Comparison of ENCODE assay signal across 8 cellular contexts in genomic region chr5:141636413-141637265, GRCh38. TPM values are rescaled to one million over a fixed set of nuclear protein-coding genes. Genes with fewer than 3 reads are reported as not detected.
DNase-seq lines count a peak whose midpoint lies in the region; ATAC-seq and TF ChIP-seq lines count a peak whose summit lies in the region.

HDAC3 (minus strand) TSS chr5:141636849; CDS start chr5:141636790, 59 bp downstream.
A gene with protein sequence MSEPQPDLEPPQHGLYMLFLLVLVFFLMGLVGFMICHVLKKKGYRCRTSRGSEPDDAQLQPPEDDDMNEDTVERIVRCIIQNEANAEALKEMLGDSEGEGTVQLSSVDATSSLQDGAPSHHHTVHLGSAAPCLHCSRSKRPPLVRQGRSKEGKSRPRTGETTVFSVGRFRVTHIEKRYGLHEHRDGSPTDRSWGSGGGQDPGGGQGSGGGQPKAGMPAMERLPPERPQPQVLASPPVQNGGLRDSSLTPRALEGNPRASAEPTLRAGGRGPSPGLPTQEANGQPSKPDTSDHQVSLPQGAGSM (plus strand): TSS chr5:141636997. CDS start chr5:141638226, 1,229 bp downstream.

- ATAC-seq in GM21526 (IDR thresholded peaks at IDR 0.05; ENCODE audit: low FRiP score, unreplicated experiment) (peak; percentile 63), IMR-90 (ENCODE audit: low read depth) (peak; percentile 96), naive B cell (ENCODE audit: low read depth in 2 of 2) (peak; percentile 83 to 86)
- ATAC-seq in activated T-cell treated with anti-CD3 and anti-CD28 coated beads, Interleukin-2, amount 50 U/mL, for 4 hours = peak; percentile 83 to 88

- H3K4me1 ChIP-seq in IMR-90 (ENCODE audit: control insufficient read depth, insufficient read depth, low read length) (peaks cover 12% of the 10 kb centered on the region), esophagus squamous epithelium (peaks cover 26 to 50% (median 31%) of the 10 kb centered on the region in 3 donors)

- BruUV-seq in IMR-90 (replicated peaks; lab: Mats Ljungman, UMichigan) = no TSS peak

- peaks cover 27% of the 10 kb centered on the region for H4K20me1 ChIP-seq in IMR-90 (ENCODE audit: insufficient read depth, low read length)

- H3K9me3 Mint-ChIP-seq in activated T-cell treated with anti-CD3 and anti-CD28 coated beads, Interleukin-2, amount 50 U/mL, for 4 hours = no peaks in the 10 kb centered on the region
- H3K9me3 Mint-ChIP-seq in naive B cell = no peaks in the 10 kb centered on the region

- peak within 1 kb of the TSS; percentile 92 for H3K4me3 Mint-ChIP-seq in activated T-cell treated with anti-CD3 and anti-CD28 coated beads, Interleukin-2, amount 50 U/mL, for 4 hours
- peak within 1 kb of the TSS; percentile 84 to 96 (median 93) for H3K4me3 Mint-ChIP-seq in naive B cell

- H3K27me3 ChIP-seq in IMR-90 (ENCODE audit: control insufficient read depth, insufficient read depth, low read length) = no peaks in the 10 kb centered on the region
- H3K27me3 ChIP-seq in esophagus squamous epithelium = no peaks in the 10 kb centered on the region

- H2AK9ac ChIP-seq in IMR-90 (replicated peaks; ENCODE audit: low read depth, low read length, poor library complexity) = peak within 1 kb of the TSS; percentile 89

- H3K14ac ChIP-seq in IMR-90 (replicated peaks; ENCODE audit: low read depth, low read length) = peak within 1 kb of the TSS; percentile 89

- peak within 1 kb of the TSS; percentile 77; the same call in 1 of the 2 replicates for H4K91ac ChIP-seq in IMR-90 (ENCODE audit: insufficient read depth, low read depth, low read length)

- in situ Hi-C loops in IMR-90 (cut with MboI; ENCODE audit: low sequenced_read_pairs) = no loop called here

- H3K36me3 ChIP-seq in IMR-90 (ENCODE audit: control insufficient read depth, insufficient read depth, low read length) (peaks cover 12% of the 10 kb centered on the region), esophagus squamous epithelium (peaks cover 0 to 36% (median 0%) of the 10 kb centered on the region in 3 donors)

- peak within 1 kb of the TSS; percentile 84 for H3K18ac ChIP-seq in IMR-90 (ENCODE audit: low read depth, low read length)

- TF ChIP-seq RAD21 in IMR-90 (IDR thresholded peaks at IDR 0.05; ENCODE audit: low read length) = no peak

- peak within 1 kb of the TSS; percentile 97 for H2AFZ ChIP-seq in IMR-90 (replicated peaks; ENCODE audit: low read length, poor library complexity)

- H2BK15ac ChIP-seq in IMR-90 (ENCODE audit: low read depth, low read length) = no peak within 1 kb of the TSS

- H3K9me3 ChIP-seq in IMR-90 (ENCODE audit: control insufficient read depth, insufficient read depth, low read length) = no peaks in the 10 kb centered on the region
- H3K9me3 ChIP-seq in esophagus squamous epithelium = no peaks in the 10 kb centered on the region

- H2BK5ac ChIP-seq in IMR-90 (ENCODE audit: low read depth, low read length, poor library complexity, severe bottlenecking) = peak within 1 kb of the TSS; percentile 77

- CTCF ChIA-PET in IMR-90 (lab: Yijun Ruan, JAX) = interaction anchor here (0.8 to 2.8 kb wide), 4 partner anchors 17 to 332 kb away, joined by 3 to 17 read pairs (median 9); partner anchors contain the start of genes DIAPH1 and RNF14

- POLR2A ChIA-PET in IMR-90 (lab: Charles Lee; ENCODE audit: unreplicated experiment) = no interaction called here

- peak; percentile 84 for DNase-seq in DMS114 treated with DMSO at 0.1 percent for 48 hours (lab: John Stamatoyannopoulos, UW; ENCODE audit: unreplicated experiment)
- DNase-seq in IMR-90 = peak; percentile 83
- peak; percentile 96 for DNase-seq in activated T-cell treated with anti-CD3 and anti-CD28 coated beads, Interleukin-2, amount 50 U/mL, for 4 hours
- DNase-seq in esophagus squamous epithelium (lab: John Stamatoyannopoulos, UW) = peak; percentile 66
- peak; percentile 93 for DNase-seq in naive B cell
- DNase-seq in stimulated activated CD8-positive, alpha-beta memory T cell treated with anti-CD3 and anti-CD28 coated beads, Interleukin-7, amount 100 ng/mL, for 48 hours (ENCODE audit: extremely low read depth in 1 of 2, low read depth in 1 of 2) = peak; percentile 85

- H3K4me3 ChIP-seq in IMR-90 (ENCODE audit: insufficient read depth, low read depth, low read length) (peak within 1 kb of the TSS; percentile 97), esophagus squamous epithelium (peak within 1 kb of the TSS; percentile 77 to 94 (median 88))

- H3K79me1 ChIP-seq in IMR-90 (ENCODE audit: low read depth in 1 of 2, low read length in 2 of 2) = peaks cover 26 to 51% of the 10 kb centered on the region in 2 experiments

- H3K27ac ChIP-seq in IMR-90 (ENCODE audit: insufficient read depth, low read length) (peak within 1 kb of the TSS; percentile 89), esophagus squamous epithelium (peak within 1 kb of the TSS; percentile 86 to 93 (median 91))

- TF ChIP-seq POLR2A in IMR-90 (IDR thresholded peaks at IDR 0.05; ENCODE audit: low read depth, low read length) (peak; percentile 80), esophagus squamous epithelium (IDR thresholded peaks at IDR 0.05) (peak in 3 of 4 donors; percentile 92 to 96 (median 93))

- H3K36me3 Mint-ChIP-seq in activated T-cell treated with anti-CD3 and anti-CD28 coated beads, Interleukin-2, amount 50 U/mL, for 4 hours (ENCODE audit: insufficient read depth) = peaks cover 15% of the 10 kb centered on the region
- H3K36me3 Mint-ChIP-seq in naive B cell = no peaks in the 10 kb centered on the region

- H3K9me1 ChIP-seq in IMR-90 (ENCODE audit: insufficient read depth, low read length) = peaks cover 31% of the 10 kb centered on the region

- TF ChIP-seq CTCF in IMR-90 (conservative IDR thresholded peaks at IDR 0.05; ENCODE audit: low read depth, low read length) = no peak
- peak in 1 of 6 experiments; percentile 10 for TF ChIP-seq CTCF in esophagus squamous epithelium (IDR thresholded peaks at IDR 0.05)

- dilution Hi-C loops in IMR-90 (cut with HindIII; ENCODE audit: low sequenced_read_pairs, unreplicated experiment) = no loop called here

- H2BK120ac ChIP-seq in IMR-90 (ENCODE audit: low read depth, low read length) = no peak within 1 kb of the TSS

- peak within 1 kb of the TSS; percentile 95 for H3K23ac ChIP-seq in IMR-90 (ENCODE audit: low read depth, low read length)

- H3K4me1 Mint-ChIP-seq in activated T-cell treated with anti-CD3 and anti-CD28 coated beads, Interleukin-2, amount 50 U/mL, for 4 hours (ENCODE audit: low read depth) = peaks cover 40% of the 10 kb centered on the region
- peaks cover 27 to 40% (median 39%) of the 10 kb centered on the region in 3 donors for H3K4me1 Mint-ChIP-seq in naive B cell

- H4K5ac ChIP-seq in IMR-90 (ENCODE audit: low read depth, low read length) = peak within 1 kb of the TSS; percentile 88

- peak within 1 kb of the TSS; percentile 82 to 94; a peak in 2 of 4 replicates for H4K8ac ChIP-seq in IMR-90 (ENCODE audit: low read depth in 2 of 2, low read length in 2 of 2)

- intact Hi-C loops in IMR-90 (cut with micrococcal nuclease) = loop anchor here (2.0 kb wide), 1 partner anchor 44 kb away; no protein-coding TSS in a partner anchor
- intact Hi-C loops in esophagus squamous epithelium (cut with DNase I) = no loop called here

- peak within 1 kb of the TSS; percentile 75 for H3K4ac ChIP-seq in IMR-90 (ENCODE audit: low read depth, low read length)

- peak within 1 kb of the TSS; percentile 83 for H2AK5ac ChIP-seq in IMR-90 (ENCODE audit: low read depth, low read length)

- H3K4me2 ChIP-seq in IMR-90 (ENCODE audit: low read depth, low read length) = peak within 1 kb of the TSS; percentile 100

- no peak within 1 kb of the TSS for H2BK20ac ChIP-seq in IMR-90 (ENCODE audit: low read depth, low read length)

- H3K27me3 Mint-ChIP-seq in activated T-cell treated with anti-CD3 and anti-CD28 coated beads, Interleukin-2, amount 50 U/mL, for 4 hours (ENCODE audit: low read depth) = peaks cover 1% of the 10 kb centered on the region
- H3K27me3 Mint-ChIP-seq in naive B cell = no peaks in the 10 kb centered on the region

- H3K9ac ChIP-seq in IMR-90 (ENCODE audit: low read depth, low read length) = peak within 1 kb of the TSS; percentile 97

- H3K27ac Mint-ChIP-seq in naive B cell = peak within 1 kb of the TSS; percentile 65 to 91 (median 79)

- peak within 1 kb of the TSS; percentile 75 for H3K56ac ChIP-seq in IMR-90 (ENCODE audit: extremely low read depth, insufficient read depth, low read length)

- 1% methylated on average over 24 of the region's 66 CpGs; no CpG with 5 or more reads in 1 of the 2 experiments for WGBS in IMR-90 (ENCODE audit: extremely low coverage in 2 of 2, insufficient read length in 1 of 2), 2 experiments
- 1% methylated on average over 14 of the region's 66 CpGs; no CpG with 5 or more reads in 1 of the 2 donors for WGBS in esophagus squamous epithelium, 2 donors

TF ChIP-seq in IMR-90, 13 proteins besides CTCF, POLR2A, EP300 and RAD21 (continues in another document):
- TF ChIP-seq MAFK (IDR thresholded peaks at IDR 0.05; ENCODE audit: low read depth, low read length) (no peak), MXI1 (IDR thresholded peaks at IDR 0.05; ENCODE audit: borderline replicate concordance, low read depth, low read length) (0 out of 2 replicates have a peak, but pooled peaks have one; percentile 21), RCOR1 (IDR thresholded peaks at IDR 0.05; ENCODE audit: insufficient replicate concordance, low read length) (no peak)

TF ChIP-seq in PFSK-1, 5 proteins besides CTCF, POLR2A, EP300 and RAD21 (continues in another document):
- TF ChIP-seq FOXP2 (optimal IDR thresholded peaks at IDR 0.05; ENCODE audit: borderline replicate concordance, extremely low read depth, extremely low read length, insufficient read depth) (peak; percentile 84), TAF1 (IDR thresholded peaks at IDR 0.05; ENCODE audit: borderline replicate concordance, insufficient read depth, low read length) (no peak)

RNA-seq across cellular contexts. Expression of gene HDAC3, which starts in this region (rescaled TPM):
- total RNA-seq in IMR-90 (2012; rRNA removed) = 71.7 and 84.2 TPM in 2 replicates
- 78.6 and 89.7 TPM in 2 replicates for polyA plus RNA-seq in IMR-90 (2012; rRNA removed)
- polyA plus RNA-seq in IMR-90 (2012; cell fraction: cytosol; rRNA removed) = 46.2 and 62.2 TPM in 2 replicates
- polyA plus RNA-seq in IMR-90 (2012; cell fraction: nucleus; rRNA removed; ENCODE audit: low replicate concordance) = 123 and 229 TPM in 2 replicates
- polyA plus RNA-seq in PFSK-1 (2012; ENCODE audit: insufficient read length, low read depth) = 75.2 TPM
- 10 to 100 TPM; 66.1 to 73.8 (median 71.7) TPM for total RNA-seq in activated T-cell treated with anti-CD3 and anti-CD28 coated beads, Interleukin-2, amount 50 U/mL, for 4 hours
- 10 to 100 TPM; 33.0 to 60.8 (median 40.4) TPM for total RNA-seq in esophagus squamous epithelium
- 100 to 1,000 TPM in 3 of 6 donors, 10 to 100 TPM in 3; 88.0 to 173 (median 99.5) TPM for polyA plus RNA-seq in naive B cell (ENCODE audit: low read depth in 6 of 6)

RNA-seq across cellular contexts. Expression of the second gene that starts in this region (rescaled TPM):
- total RNA-seq in IMR-90 (2012; rRNA removed) = 2.2 TPM in 2 replicates
- 7.6 and 9.1 TPM in 2 replicates for polyA plus RNA-seq in IMR-90 (2012; rRNA removed)
- 6.7 and 7.8 TPM in 2 replicates for polyA plus RNA-seq in IMR-90 (2012; cell fraction: cytosol; rRNA removed)
- 18.2 and 44.0 TPM in 2 replicates for polyA plus RNA-seq in IMR-90 (2012; cell fraction: nucleus; rRNA removed; ENCODE audit: low replicate concordance)
- polyA plus RNA-seq in PFSK-1 (2012; ENCODE audit: insufficient read length, low read depth) = 20.9 TPM
- total RNA-seq in activated T-cell treated with anti-CD3 and anti-CD28 coated beads, Interleukin-2, amount 50 U/mL, for 4 hours = 10 to 100 TPM; 25.8 to 30.4 (median 29.5) TPM
- 10 to 100 TPM in 1 of 4 donors, 1 to 10 TPM in 3; 4.3 to 10.4 (median 6.4) TPM for total RNA-seq in esophagus squamous epithelium
- 1 to 10 TPM; 1.3 to 3.8 (median 2.3) TPM for polyA plus RNA-seq in naive B cell (ENCODE audit: low read depth in 6 of 6)

Comparison
In these comparisons a context has a peak if more than half of its experiments do, and no peak if none do; other contexts are left out.
1. Peak in every context shown above with its lines: DNase-seq, ATAC-seq, H3K4me3 ChIP-seq and H3K27ac ChIP-seq.